ENCODE assay signal across 1 cellular context in the genomic region with DNA sequence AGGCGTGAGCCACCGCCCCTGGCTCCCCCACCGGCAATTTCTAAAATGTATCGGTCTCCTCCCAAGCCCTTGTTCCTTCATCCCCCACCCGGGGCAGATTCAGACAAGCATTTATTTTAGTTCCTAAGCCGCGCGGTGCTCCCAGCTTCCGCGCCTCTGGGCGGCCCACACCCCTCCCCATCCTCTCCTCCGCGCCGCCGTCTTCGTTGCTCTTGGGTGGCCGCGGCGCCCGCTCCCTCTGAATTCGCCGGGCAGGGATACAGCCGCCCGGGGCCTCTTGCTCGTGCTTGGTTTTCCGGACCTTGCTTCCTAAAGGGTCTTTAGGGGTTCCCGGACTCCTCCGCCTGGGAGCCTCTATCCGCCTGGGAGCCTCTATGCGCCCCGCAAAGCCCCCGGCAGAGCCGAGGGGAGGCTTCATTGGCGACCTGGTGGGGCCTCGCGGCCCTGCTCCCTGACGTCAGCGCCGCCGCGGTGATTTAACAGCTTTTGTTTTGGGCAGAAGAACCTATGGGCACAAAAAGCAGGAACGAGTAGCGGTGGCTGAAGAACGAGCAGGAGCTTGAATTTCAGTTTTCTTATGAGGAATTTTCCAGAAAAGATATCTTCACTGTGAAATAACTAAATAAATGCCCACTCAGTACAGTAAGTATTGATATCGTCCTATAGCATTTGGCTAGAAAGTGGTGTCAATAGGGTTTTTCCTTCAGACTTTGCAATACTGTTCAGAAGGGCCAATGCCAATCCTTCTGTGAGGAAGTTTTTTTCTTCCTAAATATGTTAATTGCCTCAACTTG.
A peak's percentile ranks its signal among the peaks of the same experiment; 100 is the strongest.
TF ChIP-seq lines count a peak whose summit lies in the region.

No MANE protein-coding gene starts in this region.

TF ChIP-seq in IMR-90, 13 proteins besides CTCF, POLR2A, EP300 and RAD21:
- no peak for TF ChIP-seq MAFK (IDR thresholded peaks at IDR 0.05; ENCODE audit: low read depth, low read length)
- no peak for TF ChIP-seq MXI1 (IDR thresholded peaks at IDR 0.05; ENCODE audit: borderline replicate concordance, low read depth, low read length)
- TF ChIP-seq CEBPB (IDR thresholded peaks at IDR 0.05; ENCODE audit: low read depth, low read length), result no peak
- TF ChIP-seq CHD1 (IDR thresholded peaks at IDR 0.05; ENCODE audit: low read depth, low read length), result no peak
- TF ChIP-seq, protein P1, sequence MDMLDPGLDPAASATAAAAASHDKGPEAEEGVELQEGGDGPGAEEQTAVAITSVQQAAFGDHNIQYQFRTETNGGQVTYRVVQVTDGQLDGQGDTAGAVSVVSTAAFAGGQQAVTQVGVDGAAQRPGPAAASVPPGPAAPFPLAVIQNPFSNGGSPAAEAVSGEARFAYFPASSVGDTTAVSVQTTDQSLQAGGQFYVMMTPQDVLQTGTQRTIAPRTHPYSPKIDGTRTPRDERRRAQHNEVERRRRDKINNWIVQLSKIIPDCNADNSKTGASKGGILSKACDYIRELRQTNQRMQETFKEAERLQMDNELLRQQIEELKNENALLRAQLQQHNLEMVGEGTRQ (IDR thresholded peaks at IDR 0.05; ENCODE audit: low read depth, low read length), result no peak
- 0 out of 2 replicates have a peak, but pooled peaks have one; percentile 1 for TF ChIP-seq NFE2L2 (IDR thresholded peaks at IDR 0.05; ENCODE audit: low read depth, low read length)
- TF ChIP-seq RCOR1 (IDR thresholded peaks at IDR 0.05; ENCODE audit: insufficient replicate concordance, low read length), result no peak
- no peak for TF ChIP-seq SMC3 (IDR thresholded peaks at IDR 0.05; ENCODE audit: low read depth, low read length)
- peak; percentile 54; the same call in 1 of the 2 replicates for TF ChIP-seq MAZ (IDR thresholded peaks at IDR 0.05; ENCODE audit: borderline replicate concordance, low read depth, low read length)
- TF ChIP-seq, protein P2, sequence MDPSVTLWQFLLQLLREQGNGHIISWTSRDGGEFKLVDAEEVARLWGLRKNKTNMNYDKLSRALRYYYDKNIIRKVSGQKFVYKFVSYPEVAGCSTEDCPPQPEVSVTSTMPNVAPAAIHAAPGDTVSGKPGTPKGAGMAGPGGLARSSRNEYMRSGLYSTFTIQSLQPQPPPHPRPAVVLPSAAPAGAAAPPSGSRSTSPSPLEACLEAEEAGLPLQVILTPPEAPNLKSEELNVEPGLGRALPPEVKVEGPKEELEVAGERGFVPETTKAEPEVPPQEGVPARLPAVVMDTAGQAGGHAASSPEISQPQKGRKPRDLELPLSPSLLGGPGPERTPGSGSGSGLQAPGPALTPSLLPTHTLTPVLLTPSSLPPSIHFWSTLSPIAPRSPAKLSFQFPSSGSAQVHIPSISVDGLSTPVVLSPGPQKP (IDR thresholded peaks at IDR 0.05; ENCODE audit: borderline replicate concordance, low read depth, low read length), result no peak
